13 cellular contexts compared by ENCODE assay signal in the genomic region with DNA sequence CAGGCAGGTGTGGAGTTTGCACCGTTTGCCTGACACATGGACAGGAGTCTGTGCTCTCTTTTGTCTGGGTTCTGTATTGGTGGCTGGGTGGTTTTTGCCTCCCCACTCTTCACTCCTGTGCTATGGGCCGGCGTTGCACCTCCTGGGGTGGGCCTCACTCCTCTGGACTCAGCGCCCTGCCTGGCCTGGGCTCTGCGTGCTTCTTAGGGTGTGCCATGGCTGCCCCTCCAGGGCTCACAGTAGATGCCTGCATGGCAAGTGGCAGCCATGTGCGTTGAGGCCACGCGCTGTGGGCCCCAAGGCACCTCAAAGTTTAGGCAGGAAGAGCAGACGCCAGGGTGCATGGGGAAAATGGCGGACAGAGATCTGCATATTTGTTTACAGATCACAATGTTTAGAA.
DNase-seq lines count a peak whose midpoint lies in the region; TF ChIP-seq lines count a peak whose summit lies in the region.
"Had no signal": no experiment of that assay in that cellular context is flagged by ENCODE, and none has a peak within 500 bp of the region (broad histone marks: within the 10 kb centered on the region; RNA-seq: fewer than 3 reads in every experiment).

No MANE protein-coding gene starts in this region.

- H3K27ac Mint-ChIP-seq in osteocyte (ENCODE audit: unreplicated experiment), result no peak overlapping the region
- H3K27ac Mint-ChIP-seq: CD8-positive, alpha-beta memory T cell had no signal

- H3K4me1 ChIP-seq in BLaER1 (peaks cover 84% of the 10 kb centered on the region), DOHH2 (ENCODE audit: control insufficient read depth, low read length) (peaks cover 93% of the 10 kb centered on the region)
- H3K4me1 ChIP-seq: BE2C had no signal

- H3K4me2 ChIP-seq in BLaER1, result peak overlapping the region; percentile 55
- peak overlapping the region; percentile 52 for H3K4me2 ChIP-seq in DOHH2 (ENCODE audit: low read length)

- H3K27me3 Mint-ChIP-seq in osteocyte (ENCODE audit: unreplicated experiment), result no peaks in the 10 kb centered on the region

- H3K9me3 ChIP-seq in BLaER1 (peaks cover 29% of the 10 kb centered on the region; the same call in 1 of the 2 replicates), DOHH2 (ENCODE audit: control insufficient read depth, insufficient read depth, low read length) (peaks cover 10% of the 10 kb centered on the region; the same call in 1 of the 2 replicates)
- H3K9me3 ChIP-seq: BE2C had no signal

- peaks cover 9% of the 10 kb centered on the region; the same call in 1 of the 2 replicates for H3F3A ChIP-seq in DOHH2 (ENCODE audit: control insufficient read depth, insufficient read depth)

- no peaks in the 10 kb centered on the region for H3K27me3 ChIP-seq in BLaER1
- no peaks in the 10 kb centered on the region for H3K27me3 ChIP-seq in DOHH2 (ENCODE audit: control insufficient read depth, low read length)
- H3K27me3 ChIP-seq: BE2C had no signal

- POLR2A ChIA-PET in RWPE1 (lab: Yijun Ruan, JAX; ENCODE audit: low non-redundant PET), result no interaction called here

- H3K79me2 ChIP-seq in DOHH2 (ENCODE audit: control insufficient read depth, low read length), result no peaks in the 10 kb centered on the region

- peaks cover 17% of the 10 kb centered on the region for H3K4me1 Mint-ChIP-seq in osteocyte (ENCODE audit: unreplicated experiment)

- TF ChIP-seq CTCF in DOHH2 (IDR thresholded peaks at IDR 0.05; ENCODE audit: low read depth, low read length, poor library complexity, severe bottlenecking) (no peak), osteocyte (IDR thresholded peaks at IDR 0.05) (no peak), RWPE1 (conservative IDR thresholded peaks at IDR 0.05; ENCODE audit: low read depth) (no peak)

- no peak overlapping the region for H3K9ac ChIP-seq in BLaER1

- H3K9me3 Mint-ChIP-seq in osteocyte (ENCODE audit: unreplicated experiment), result no peaks in the 10 kb centered on the region
- H3K9me3 Mint-ChIP-seq: CD8-positive, alpha-beta memory T cell had no signal

- no peaks in the 10 kb centered on the region; the same call in 1 of the 2 replicates for H4K20me1 ChIP-seq in BLaER1
- no peaks in the 10 kb centered on the region for H4K20me1 ChIP-seq in DOHH2 (ENCODE audit: control insufficient read depth, insufficient read depth, low read depth, low read length)

- H3K27ac ChIP-seq in BLaER1 (peak overlapping the region; percentile 60), DOHH2 (ENCODE audit: low read depth, low read length) (peak overlapping the region; percentile 63), RWPE1 (no peak overlapping the region)
- H3K27ac ChIP-seq: HL-60 had no signal

- H3K4me3 ChIP-seq in BLaER1 (no peak overlapping the region), DOHH2 (ENCODE audit: low read length) (peak overlapping the region; percentile 40)
- H3K4me3 ChIP-seq: GM12878 had no signal

- DNase-seq in ecto neural progenitor cell (ENCODE audit: low spot score) (peak; percentile 13), osteocyte (ENCODE audit: extremely low spot score, unreplicated experiment) (peak; percentile 72), RWPE1 (ENCODE audit: low spot score) (no peak), DMS153 (lab: John Stamatoyannopoulos, UW) (no peak)
- no peak for DNase-seq in activated naive CD4-positive, alpha-beta T cell (lab: John Stamatoyannopoulos, UW)
- DNase-seq: BE2C, Caco-2, DMS53 had no signal

- no peaks in the 10 kb centered on the region for H3K9me2 ChIP-seq in DOHH2 (replicated peaks; ENCODE audit: control insufficient read depth, low read length)

- CTCF ChIA-PET in RWPE1 (lab: Yijun Ruan, JAX), result no interaction called here

- H3K4me3 Mint-ChIP-seq in osteocyte (ENCODE audit: unreplicated experiment), result no peak overlapping the region
- H3K4me3 Mint-ChIP-seq: CD8-positive, alpha-beta memory T cell had no signal

- no peaks in the 10 kb centered on the region for H3K36me3 ChIP-seq in BLaER1
- no peaks in the 10 kb centered on the region for H3K36me3 ChIP-seq in DOHH2 (ENCODE audit: control insufficient read depth, low read length)
- H3K36me3 ChIP-seq: BE2C had no signal

- H3K36me3 Mint-ChIP-seq in osteocyte (ENCODE audit: unreplicated experiment), result no peaks in the 10 kb centered on the region
- H3K36me3 Mint-ChIP-seq: CD8-positive, alpha-beta memory T cell had no signal

Comparison
In these comparisons a context has a peak if more than half of its experiments do, and no peak if none do; other contexts are left out.
1. DNase-seq: peak in ecto neural progenitor cell (single experiment) and osteocyte (single experiment); none in RWPE1 (single experiment), DMS153 (single experiment) and activated naive CD4-positive, alpha-beta T cell (0 of 4).